1 cellular context compared by ENCODE assay signal in genomic region chr20:62595069-62595468, GRCh38.
TF ChIP-seq lines count a peak whose summit lies in the region.

No MANE protein-coding gene starts in this region.

TF ChIP-seq in HCT116, 20 proteins besides CTCF, POLR2A, EP300 and RAD21 (continued from another document):
- TF ChIP-seq ZBTB33 (IDR thresholded peaks at IDR 0.05; ENCODE audit: extremely low read depth, insufficient replicate concordance, low read length) (no peak), YY1 (IDR thresholded peaks at IDR 0.05; ENCODE audit: extremely low read depth, insufficient replicate concordance, low read depth, low read length) (no peak)
- TF ChIP-seq, protein P1, sequence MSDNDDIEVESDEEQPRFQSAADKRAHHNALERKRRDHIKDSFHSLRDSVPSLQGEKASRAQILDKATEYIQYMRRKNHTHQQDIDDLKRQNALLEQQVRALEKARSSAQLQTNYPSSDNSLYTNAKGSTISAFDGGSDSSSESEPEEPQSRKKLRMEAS (IDR thresholded peaks at IDR 0.05): no peak
